ENCODE assay signal across 25 cellular contexts in the genomic region with DNA sequence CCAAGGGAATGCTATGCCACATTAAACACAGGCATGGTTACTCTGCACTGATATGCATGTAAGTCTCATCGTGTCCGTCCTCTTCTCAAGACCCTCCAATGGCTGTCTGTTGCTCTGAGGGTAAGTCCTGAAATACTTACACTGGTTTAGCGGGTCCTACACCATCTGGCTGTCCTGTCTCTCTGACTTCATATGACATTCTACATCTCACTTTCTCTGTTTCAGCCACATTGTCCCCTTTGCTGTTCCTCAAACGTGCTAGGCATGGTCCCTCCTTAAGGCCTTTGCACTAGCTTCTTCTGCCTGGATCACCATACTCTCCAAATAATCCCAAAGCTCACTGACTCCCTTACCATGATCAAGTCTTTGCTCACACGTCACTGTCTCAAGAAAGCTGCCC.
"Had no signal": no experiment of that assay in that cellular context is flagged by ENCODE, and none has a peak within 500 bp of the region (broad histone marks: within the 10 kb centered on the region; RNA-seq: fewer than 3 reads in every experiment).

No MANE protein-coding gene starts in this region.

- H3K36me3 ChIP-seq: ascending aorta had no signal

- H3K27me3 ChIP-seq: ascending aorta had no signal

- FAIRE-seq: K562, RCC 7860 had no signal

- H3K4me3 ChIP-seq: ascending aorta, K562 had no signal

- H3K27ac Mint-ChIP-seq: activated CD8-positive, alpha-beta T cell treated with anti-CD3 and anti-CD28 coated beads, Interleukin-2, amount 10 ng/mL, durations not matched to agents 7 days and 5 days; activated naive CD4-positive, alpha-beta T cell treated with anti-CD3 and anti-CD28 coated beads, Interleukin-2, amount 50 U/mL, for 72 hours; activated naive CD8-positive, alpha-beta T cell treated with anti-CD3 and anti-CD28 coated beads, Interleukin-2, amount 50 U/mL, for 24 hours; activated T-helper 1 cell treated with anti-CD3 and anti-CD28 coated beads, Interleukin-12 subunit alpha, Interleukin-12 subunit beta, Interleukin-2, Interleukin-4 antibody, amounts not matched to agents 30 ng/mL and 10 ng/mL and 1 ng/mL, durations not matched to agents 14 hours and 24 hours and 36 hours; T-helper 1 cell treated with Interleukin-12 subunit alpha and Interleukin-12 subunit beta and Interleukin-4 antibody, amounts not matched to agents 30 μg/mL and 1 μg/mL, for 36 hours had no signal

- H3K9me3 ChIP-seq: ascending aorta had no signal

- ATAC-seq: activated CD4-positive, CD25-positive, alpha-beta regulatory T cell treated with anti-CD3 and anti-CD28 coated beads, Interleukin-2, amount 50 U/mL, for 24 hours; activated CD8-positive, alpha-beta T cell treated with anti-CD3 and anti-CD28 coated beads, Interleukin-2, amount 10 ng/mL, durations not matched to agents 7 days and 5 days; activated naive CD4-positive, alpha-beta T cell treated with anti-CD3 and anti-CD28 coated beads, Interleukin-2, amount 50 U/mL, for 72 hours; activated naive CD8-positive, alpha-beta T cell treated with anti-CD3 and anti-CD28 coated beads, Interleukin-2, amount 50 U/mL, for 24 hours; K562 had no signal

- H3K27ac ChIP-seq: ascending aorta had no signal

- H3K27me3 Mint-ChIP-seq: brain had no signal

- DNase-seq: activated CD4-positive, alpha-beta T cell treated with anti-CD3 and anti-CD28 coated beads for 4 hours; activated CD8-positive, alpha-beta memory T cell treated with anti-CD3 and anti-CD28 coated beads, Interleukin-2, amount 50 U/mL, for 48 hours; activated CD8-positive, alpha-beta T cell treated with anti-CD3 and anti-CD28 coated beads, Interleukin-2, amount 10 ng/mL, durations not matched to agents 7 days and 5 days; activated effector memory CD4-positive, alpha-beta T cell treated with anti-CD3 and anti-CD28 coated beads, Interleukin-2, amount 50 U/mL, for 16 hours; activated naive CD4-positive, alpha-beta T cell treated with Interleukin-2 at 50 U/mL for 16 hours; activated naive CD8-positive, alpha-beta T cell treated with anti-CD3 and anti-CD28 coated beads, Interleukin-2, amount 50 U/mL, for 24 hours; activated T-cell treated with anti-CD3 and anti-CD28 coated beads, Interleukin-2, amount 50 U/mL, for 1 hour; amniotic stem cell; Kasumi-1; NCI-H1092; NCI-H1417; NCI-H1694; NCI-H2029; NCI-H2107; NCI-H226; NCI-H510A; SHP77 had no signal

- H3K4me3 Mint-ChIP-seq: activated CD8-positive, alpha-beta T cell treated with anti-CD3 and anti-CD28 coated beads, Interleukin-2, amount 10 ng/mL, durations not matched to agents 7 days and 5 days; activated naive CD8-positive, alpha-beta T cell treated with anti-CD3 and anti-CD28 coated beads, Interleukin-2, amount 50 U/mL, for 24 hours; activated T-helper 1 cell treated with anti-CD3 and anti-CD28 coated beads, Interleukin-12 subunit alpha, Interleukin-12 subunit beta, Interleukin-2, Interleukin-4 antibody, amounts not matched to agents 30 ng/mL and 10 ng/mL and 1 ng/mL, durations not matched to agents 14 hours and 24 hours and 36 hours; T-helper 1 cell treated with Interleukin-12 subunit alpha and Interleukin-12 subunit beta and Interleukin-4 antibody, amounts not matched to agents 30 μg/mL and 1 μg/mL, for 36 hours had no signal

- H3K36me3 Mint-ChIP-seq: brain had no signal

- H3K9me3 Mint-ChIP-seq: activated naive CD4-positive, alpha-beta T cell treated with anti-CD3 and anti-CD28 coated beads, Interleukin-2, amount 50 U/mL, for 72 hours; activated naive CD8-positive, alpha-beta T cell treated with anti-CD3 and anti-CD28 coated beads, Interleukin-2, amount 50 U/mL, for 24 hours; activated T-helper 1 cell treated with anti-CD3 and anti-CD28 coated beads, Interleukin-12 subunit alpha, Interleukin-12 subunit beta, Interleukin-2, Interleukin-4 antibody, amounts not matched to agents 30 ng/mL and 10 ng/mL and 1 ng/mL, durations not matched to agents 14 hours and 24 hours and 36 hours; brain; T-helper 1 cell treated with Interleukin-12 subunit alpha and Interleukin-12 subunit beta and Interleukin-4 antibody, amounts not matched to agents 30 μg/mL and 1 μg/mL, for 36 hours had no signal
